ENCODE assay signal across 26 cellular contexts in genomic region chr7:22598318-22598717, GRCh38.
"Had no signal": no experiment of that assay in that cellular context is flagged by ENCODE, and none has a peak within 500 bp of the region (broad histone marks: within the 10 kb centered on the region; RNA-seq: fewer than 3 reads in every experiment).

No MANE protein-coding gene starts in this region.

- H3K9me3 ChIP-seq: left lung, lower lobe of right lung, mucosa of descending colon, pancreas, prostate gland, uterus had no signal

- H3K27ac ChIP-seq: left lung, lower lobe of right lung, pancreas, prostate gland, uterus had no signal

- H3K4me3 ChIP-seq: left lung, lower lobe of right lung, mucosa of descending colon, pancreas, prostate gland, uterus had no signal

- H3K4me1 ChIP-seq: pancreas, prostate gland had no signal

- H3K36me3 ChIP-seq: left lung, lower lobe of right lung, pancreas, prostate gland, uterus had no signal

- H3K27me3 ChIP-seq: left lung, pancreas, uterus had no signal

- DNase-seq: activated CD4-positive, alpha-beta T cell treated with anti-CD3 and anti-CD28 coated beads for 36 hours; activated CD4-positive, CD25-positive, alpha-beta regulatory T cell; activated CD8-positive, alpha-beta memory T cell treated with anti-CD3 and anti-CD28 coated beads, Interleukin-2, amount 10 ng/mL, durations not matched to agents 7 days and 5 days; activated CD8-positive, alpha-beta T cell treated with anti-CD3 and anti-CD28 coated beads, Interleukin-2, amount 10 ng/mL, durations not matched to agents 7 days and 5 days; activated naive CD8-positive, alpha-beta T cell treated with anti-CD3 and anti-CD28 coated beads, Interleukin-2, amount 50 U/mL, for 24 hours; activated T-cell treated with anti-CD3 and anti-CD28 coated beads, Interleukin-2, amount 50 U/mL, for 48 hours; amygdala; effector CD4-positive, alpha-beta T cell; erythroblast; head of caudate nucleus; hypothalamus; left lung; lower lobe of right lung; mucosa of descending colon; pancreas; retina; small intestine; stimulated activated CD4-positive, alpha-beta T cell treated with anti-CD3 and anti-CD28 coated beads, Interleukin-1b, Interleukin-23, amount 100 ng/mL, for 48 hours; stimulated activated CD4-positive, alpha-beta T cell treated with anti-CD3 and anti-CD28 coated beads, Interleukin-4, amount 100 ng/mL, for 4 hours; stimulated activated CD8-positive, alpha-beta memory T cell treated with anti-CD3 and anti-CD28 coated beads, Interleukin-4, amount 100 ng/mL, for 48 hours; stimulated activated naive CD8-positive, alpha-beta T cell treated with anti-CD3 and anti-CD28 coated beads, Interleukin-15, amount 100 ng/mL, for 72 hours; substantia nigra; uterus had no signal

- ATAC-seq: activated CD4-positive, alpha-beta T cell treated with anti-CD3 and anti-CD28 coated beads for 36 hours; activated CD8-positive, alpha-beta memory T cell treated with anti-CD3 and anti-CD28 coated beads, Interleukin-2, amount 10 ng/mL, durations not matched to agents 7 days and 5 days; activated CD8-positive, alpha-beta T cell treated with anti-CD3 and anti-CD28 coated beads, Interleukin-2, amount 10 ng/mL, durations not matched to agents 7 days and 5 days; activated naive CD8-positive, alpha-beta T cell treated with anti-CD3 and anti-CD28 coated beads, Interleukin-2, amount 50 U/mL, for 24 hours; left lung; lower lobe of right lung; mucosa of descending colon; pancreas; sciatic nerve; stimulated activated memory B cell treated with anti-CD40 and anti-IgM and Interleukin-4, amounts not matched to agents 10 μg/mL and 1 μg/mL and 100 μg/mL, for 72 hours; stimulated activated naive CD8-positive, alpha-beta T cell treated with anti-CD3 and anti-CD28 coated beads, Interleukin-15, amount 100 ng/mL, for 72 hours had no signal
